Comparison of ENCODE assay signal across 13 cellular contexts in the genomic region with DNA sequence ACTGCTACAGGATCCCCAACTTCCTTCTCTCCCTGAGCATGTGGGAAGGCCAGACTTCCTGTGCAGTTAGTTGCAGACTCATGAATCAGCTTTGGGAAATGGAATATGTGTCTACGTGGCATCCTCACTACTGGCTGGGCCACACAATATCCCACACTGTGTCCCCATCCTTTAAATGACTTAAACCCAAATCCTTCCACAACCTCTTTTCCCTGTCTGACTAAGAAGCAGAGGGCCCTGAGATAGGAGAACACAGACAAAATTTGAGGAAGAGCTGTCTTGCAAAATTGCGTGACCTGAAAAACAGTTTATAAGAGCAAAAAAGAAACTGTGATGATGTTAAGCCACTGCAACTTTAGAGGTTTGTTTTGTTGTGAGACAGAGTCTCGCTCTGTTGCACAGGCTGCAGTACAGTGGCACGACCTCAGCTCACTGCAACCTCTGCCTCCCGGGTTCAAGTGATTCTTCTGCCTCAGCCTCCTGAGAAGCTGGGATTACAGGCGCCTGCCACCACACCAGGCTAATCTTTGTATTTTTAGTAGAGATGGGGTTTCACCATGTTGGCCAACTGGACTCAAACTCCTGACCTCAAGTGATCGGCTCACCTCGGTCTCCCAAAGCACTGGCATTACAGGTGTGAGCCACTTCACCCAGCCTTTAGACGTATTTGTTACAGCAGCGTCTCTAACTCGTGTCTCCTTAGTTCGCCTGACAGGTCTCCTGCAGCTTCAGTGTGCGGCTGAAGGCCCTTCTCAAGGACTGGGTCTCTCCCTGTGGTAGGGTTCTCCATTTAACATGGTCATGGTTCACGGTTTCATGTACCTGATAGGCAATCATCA. TPM values are rescaled to one million over a fixed set of nuclear protein-coding genes. Genes with fewer than 3 reads are reported as not detected.
A peak's percentile ranks its signal among the peaks of the same experiment; 100 is the strongest.
DNase-seq lines count a peak whose midpoint lies in the region; ATAC-seq and TF ChIP-seq lines count a peak whose summit lies in the region.
"Had no signal": no experiment of that assay in that cellular context is flagged by ENCODE, and none has a peak within 500 bp of the region (broad histone marks: within the 10 kb centered on the region; RNA-seq: fewer than 3 reads in every experiment).

No MANE protein-coding gene starts in this region.

- H3K4me3 ChIP-seq in Caco-2 (ENCODE audit: low read depth, low read length) (no peak overlapping the region), uterus (no peak overlapping the region)
- H3K4me3 ChIP-seq: skin epidermis had no signal

- no TSS peak for BruUV-seq in Caco-2 (replicated peaks; lab: Mats Ljungman, UMichigan)

- no peak for TF ChIP-seq POLR2A in uterus (IDR thresholded peaks at IDR 0.05)

- peaks cover 27% of the 10 kb centered on the region for H3K27me3 Mint-ChIP-seq in Caco-2 (ENCODE audit: insufficient read depth, unreplicated experiment)

- ATAC-seq in GM18868 (IDR thresholded peaks at IDR 0.05; ENCODE audit: unreplicated experiment) (peak; percentile 96), GM21825 (IDR thresholded peaks at IDR 0.05; ENCODE audit: unreplicated experiment) (peak; percentile 76), HG03469 (IDR thresholded peaks at IDR 0.05; ENCODE audit: unreplicated experiment) (peak; percentile 70)

- H3K4me1 ChIP-seq in Caco-2 (no peaks in the 10 kb centered on the region), uterus (no peaks in the 10 kb centered on the region)

- DNase-seq in hippocampal formation (lab: John Stamatoyannopoulos, UW) (peak; percentile 5 to 27), NCI-H1048 (lab: John Stamatoyannopoulos, UW) (no peak), NCI-H2196 treated with DMSO at 0.1 percent for 48 hours (lab: John Stamatoyannopoulos, UW; ENCODE audit: unreplicated experiment) (no peak), Caco-2 (no peak), uterus (no peak)
- DNase-seq: anterior cingulate cortex, DMS79 treated with DMSO at 0.1 percent for 48 hours, NCI-H1436 treated with DMSO at 0.1 percent for 48 hours, SK-N-SH had no signal

- no peak overlapping the region for H3K27ac Mint-ChIP-seq in Caco-2 (ENCODE audit: unreplicated experiment)

- no peaks in the 10 kb centered on the region for H3K36me3 ChIP-seq in Caco-2 (ENCODE audit: control insufficient read depth, insufficient read depth, low read length)
- no peaks in the 10 kb centered on the region for H3K36me3 ChIP-seq in uterus

- H3K4me3 Mint-ChIP-seq in Caco-2 (ENCODE audit: unreplicated experiment), result no peak overlapping the region

- intact Hi-C loops in Caco-2 (cut with micrococcal nuclease; ENCODE audit: unreplicated experiment) (no loop called here), uterus (cut with DNase I; ENCODE audit: low total_unique reads) (no loop called here)

- POLR2A ChIA-PET in Caco-2 (lab: Charles Lee), result no interaction called here

- no peak for TF ChIP-seq CTCF in Caco-2 (IDR thresholded peaks at IDR 0.05; ENCODE audit: insufficient read depth in 1 of 2, low read depth in 1 of 2, low read length in 1 of 2, severe bottlenecking in 1 of 2, unreplicated experiment in 1 of 2)
- no peak for TF ChIP-seq CTCF in uterus (IDR thresholded peaks at IDR 0.05)

- no peaks in the 10 kb centered on the region for H3K4me1 Mint-ChIP-seq in Caco-2 (ENCODE audit: low read depth, unreplicated experiment)

- H3K36me3 Mint-ChIP-seq in Caco-2 (ENCODE audit: insufficient read depth, unreplicated experiment), result no peaks in the 10 kb centered on the region

- no peaks in the 10 kb centered on the region for H3K9me3 ChIP-seq in Caco-2
- H3K9me3 ChIP-seq in uterus, result no peaks in the 10 kb centered on the region
- H3K9me3 ChIP-seq: SK-N-SH had no signal

- no peaks in the 10 kb centered on the region for H3K27me3 ChIP-seq in Caco-2 (replicated peaks; ENCODE audit: control insufficient read depth, insufficient read depth, low read length)
- no peaks in the 10 kb centered on the region for H3K27me3 ChIP-seq in uterus

- CTCF ChIA-PET in Caco-2 (lab: Charles Lee), result no interaction called here

- no peak overlapping the region for H3K27ac ChIP-seq in uterus

- peaks cover 12% of the 10 kb centered on the region for H3K9me3 Mint-ChIP-seq in Caco-2 (ENCODE audit: unreplicated experiment)

RNA-seq across cellular contexts. Expression of a gene that starts 46.9 kb away (rescaled TPM):
- total RNA-seq in Caco-2 (2022) (not detected in 2 replicates), uterus (10 to 100 TPM in 3 of 4 donors, 1 to 10 TPM in 1; 7.7 to 23.4 (median 14.7) TPM)

Comparison
In these comparisons a context has a peak if more than half of its experiments do, and no peak if none do; other contexts are left out.
1. DNase-seq: peak in hippocampal formation (2 of 2); none in NCI-H1048 (single experiment), NCI-H2196 treated with DMSO at 0.1 percent for 48 hours (single experiment), Caco-2 (0 of 2) and uterus (0 of 2).
2. Peak in every context shown above with its lines, with median percentiles within 50 percentile points of each other: ATAC-seq.